ENCODE assay signal across 18 cellular contexts in genomic region chr4:165293927-165294649, GRCh38. TPM values are rescaled to one million over a fixed set of nuclear protein-coding genes. Genes with fewer than 3 reads are reported as not detected.
DNase-seq lines count a peak whose midpoint lies in the region; ATAC-seq and TF ChIP-seq lines count a peak whose summit lies in the region.
"Had no signal": no experiment of that assay in that cellular context is flagged by ENCODE, and none has a peak within 500 bp of the region (broad histone marks: within the 10 kb centered on the region; RNA-seq: fewer than 3 reads in every experiment).

No MANE protein-coding gene starts in this region.

- 81 to 86% methylated on average over 2 of the region's 2 CpGs for WGBS in body of pancreas, 2 donors
- whole genome bisulfite sequencing in aorta, 2 donors, result 72 to 80% methylated on average over 2 of the region's 2 CpGs

- intact Hi-C loops in CD14-positive monocyte (cut with micrococcal nuclease), result loop anchor here in 1 of 2 donors (5.0 kb wide), 1 partner anchor 33 kb away; the partner anchor contains the start of gene MSMO1
- intact Hi-C loops in body of pancreas (cut with DNase I), result no loop called here
- intact Hi-C loops in aorta (cut with DNase I), result no loop called here

- H3K27ac ChIP-seq in HEK293 (ENCODE audit: extremely low read depth, low read depth, low read length), result no peak overlapping the region
- H3K27ac ChIP-seq in body of pancreas, result no peak overlapping the region
- H3K27ac ChIP-seq in aorta (ENCODE audit: low read depth in 1 of 2, low read length in 2 of 2), result no peak overlapping the region
- H3K27ac ChIP-seq: epithelial cell of prostate, KMS-11, SJSA1 had no signal

- peaks cover 0 to 7% of the 10 kb centered on the region in 2 experiments; a peak in 1 of 3 replicates for H3K36me3 ChIP-seq in HEK293 (ENCODE audit: control insufficient read depth in 2 of 2, insufficient read depth in 1 of 2, low read length in 2 of 2)
- no peaks in the 10 kb centered on the region for H3K36me3 ChIP-seq in body of pancreas (replicated peaks in 1 of 2; ENCODE audit: insufficient read depth in 1 of 2, low read depth in 2 of 2)
- peaks cover 0 to 3% of the 10 kb centered on the region in 2 donors for H3K36me3 ChIP-seq in aorta (ENCODE audit: control insufficient read depth in 1 of 2, insufficient read depth in 2 of 2, low read length in 1 of 2)
- H3K36me3 ChIP-seq in H7 (replicated peaks; ENCODE audit: control insufficient read depth, insufficient read depth, low read length), result peaks cover 3% of the 10 kb centered on the region

- H3K9me3 Mint-ChIP-seq in CD14-positive monocyte, result no peaks in the 10 kb centered on the region
- no peaks in the 10 kb centered on the region for H3K9me3 Mint-ChIP-seq in naive thymus-derived CD8-positive, alpha-beta T cell

- H3K4me1 Mint-ChIP-seq in CD14-positive monocyte, result peaks cover 45% of the 10 kb centered on the region
- H3K4me1 Mint-ChIP-seq in naive thymus-derived CD8-positive, alpha-beta T cell, result peaks cover 14 to 35% (median 26%) of the 10 kb centered on the region in 4 donors

- no peak for DNase-seq in CD14-positive monocyte (ENCODE audit: low spot score)
- no peak for DNase-seq in body of pancreas
- DNase-seq in naive thymus-derived CD8-positive, alpha-beta T cell, result no peak
- no peak for DNase-seq in aorta
- DNase-seq in H7, result no peak
- DNase-seq in COLO668 (lab: John Stamatoyannopoulos, UW; ENCODE audit: unreplicated experiment), result no peak
- DNase-seq: activated naive CD4-positive, alpha-beta T cell treated with anti-CD3 and anti-CD28 coated beads, Interleukin-2, amount 50 U/mL, for 16 hours; Calu3; NCI-H1048; NCI-H526; PC-3; posterior cingulate gyrus; stimulated activated CD4-positive, alpha-beta T cell treated with anti-CD3 and anti-CD28 coated beads, Interleukin-2, amount 100 ng/mL, for 48 hours; T-helper 9 cell had no signal

- CTCF ChIA-PET in HEK293 (lab: Yijun Ruan, JAX), result interaction anchor here (0.8 kb wide), 1 partner anchor 30 kb away, joined by 4 read pairs; no protein-coding TSS in a partner anchor

- POLR2A ChIA-PET in HEK293 (lab: Yijun Ruan, JAX), result no interaction called here
- POLR2A ChIA-PET in naive thymus-derived CD8-positive, alpha-beta T cell (lab: Charles Lee), result no interaction called here

- H3K9me3 ChIP-seq in HEK293 (ENCODE audit: control insufficient read depth, insufficient read depth, low read depth, low read length) (no peaks in the 10 kb centered on the region), body of pancreas (no peaks in the 10 kb centered on the region), aorta (ENCODE audit: control insufficient read depth, low read length) (no peaks in the 10 kb centered on the region)
- H3K9me3 ChIP-seq: SJSA1 had no signal

- H3K4me3 ChIP-seq in HEK293 (ENCODE audit: low read depth, low read length), result no peak overlapping the region
- no peak overlapping the region for H3K4me3 ChIP-seq in body of pancreas
- no peak overlapping the region for H3K4me3 ChIP-seq in aorta (ENCODE audit: low read length in 2 of 2)
- H3K4me3 ChIP-seq in H7 (ENCODE audit: insufficient read depth, low read depth, low read length), result no peak overlapping the region
- H3K4me3 ChIP-seq: SJSA1 had no signal

- H3K36me3 Mint-ChIP-seq in CD14-positive monocyte, result peaks cover 26 to 38% of the 10 kb centered on the region in 2 donors
- peaks cover 5 to 43% (median 17%) of the 10 kb centered on the region in 3 donors for H3K36me3 Mint-ChIP-seq in naive thymus-derived CD8-positive, alpha-beta T cell

- no peak for TF ChIP-seq CTCF in CD14-positive monocyte (IDR thresholded peaks at IDR 0.05)
- no peak for TF ChIP-seq CTCF in HEK293 (tag by site-specific recombination; IDR thresholded peaks at IDR 0.05)
- TF ChIP-seq CTCF in body of pancreas (IDR thresholded peaks at IDR 0.05), result no peak

- no peaks in the 10 kb centered on the region for H3K27me3 Mint-ChIP-seq in CD14-positive monocyte (ENCODE audit: low read depth in 3 of 3)
- H3K27me3 Mint-ChIP-seq in naive thymus-derived CD8-positive, alpha-beta T cell, result no peaks in the 10 kb centered on the region

- peak overlapping the region; percentile 72 to 91 for H3K4me3 Mint-ChIP-seq in CD14-positive monocyte
- peak overlapping the region in 5 of 10 donors; percentile 52 to 77 (median 65) for H3K4me3 Mint-ChIP-seq in naive thymus-derived CD8-positive, alpha-beta T cell

- ATAC-seq in body of pancreas (peak; percentile 24), aorta (ENCODE audit: low FRiP score) (no peak)
- ATAC-seq in naive thymus-derived CD8-positive, alpha-beta T cell, result peak in 1 of 2 donors; percentile 26
- ATAC-seq: PC-3 had no signal

- TF ChIP-seq POLR2A in body of pancreas (IDR thresholded peaks at IDR 0.05), result no peak

- H3K27me3 ChIP-seq in body of pancreas (no peaks in the 10 kb centered on the region), aorta (ENCODE audit: control insufficient read depth in 1 of 2, insufficient read depth in 2 of 2, low read length in 1 of 2) (no peaks in the 10 kb centered on the region), H7 (ENCODE audit: control insufficient read depth, insufficient read depth, low read length) (no peaks in the 10 kb centered on the region)
- H3K27me3 ChIP-seq: SJSA1 had no signal

- peak overlapping the region; percentile 85 to 95 (median 94) for H3K27ac Mint-ChIP-seq in CD14-positive monocyte
- H3K27ac Mint-ChIP-seq in naive thymus-derived CD8-positive, alpha-beta T cell, result peak overlapping the region in 9 of 10 donors; percentile 19 to 89 (median 69)

- H3K4me1 ChIP-seq in HEK293 (ENCODE audit: control insufficient read depth, insufficient read depth, low read length) (no peaks in the 10 kb centered on the region), body of pancreas (peaks cover 8% of the 10 kb centered on the region), aorta (ENCODE audit: control insufficient read depth in 1 of 2, insufficient read depth in 2 of 2, low read length in 2 of 2) (no peaks in the 10 kb centered on the region)
- H3K4me1 ChIP-seq: SJSA1 had no signal

TF ChIP-seq in HEK293, 187 proteins besides CTCF, POLR2A, EP300 and RAD21 (continues in another document):
- TF ChIP-seq ZNF449 (tag by site-specific recombination; IDR thresholded peaks at IDR 0.05), result no peak
- TF ChIP-seq ZNF645 (tag by site-specific recombination; IDR thresholded peaks at IDR 0.05), result no peak
- TF ChIP-seq PRDM6 (tag by site-specific recombination; IDR thresholded peaks at IDR 0.05), result peak; percentile 23; the same call in 1 of the 2 replicates
- peak; percentile 12; the same call in 1 of the 2 replicates for TF ChIP-seq SCRT1 (tag by site-specific recombination; IDR thresholded peaks at IDR 0.05; ENCODE audit: borderline replicate concordance)
- TF ChIP-seq BCL11B (tag by site-specific recombination; IDR thresholded peaks at IDR 0.05; ENCODE audit: low read depth), result no peak
- no peak for TF ChIP-seq ZNF202 (tag by site-specific recombination; IDR thresholded peaks at IDR 0.05; ENCODE audit: borderline replicate concordance)

RNA-seq across cellular contexts. Expression of gene MSMO1, which starts 33.4 kb away (rescaled TPM):
- polyA plus RNA-seq in CD14-positive monocyte, result 1 to 10 TPM; 6.0 to 7.6 TPM
- 10 to 100 TPM; 16.1 to 22.1 TPM for total RNA-seq in body of pancreas
- total RNA-seq in naive thymus-derived CD8-positive, alpha-beta T cell, result 10 to 100 TPM; 17.5 to 20.7 TPM
- polyA plus RNA-seq in naive thymus-derived CD8-positive, alpha-beta T cell, result 10 to 100 TPM; 15.9 to 19.0 (median 17.3) TPM
- total RNA-seq in aorta, result 10 to 100 TPM; 23.4 to 34.1 TPM
- 10 to 100 TPM; 11.2 to 14.8 TPM for polyA plus RNA-seq in aorta
- 217 and 280 TPM in 2 replicates for total RNA-seq in H7 (2014; rRNA removed; shearing (Covaris generic))
